Comparison of ENCODE assay signal across 1 cellular context in genomic region chr20:58650776-58651547, GRCh38.
TF ChIP-seq lines count a peak whose summit lies in the region.

Gene STX16 (plus strand): TSS chr20:58651283. CDS start chr20:58652007, 724 bp downstream.

TF ChIP-seq in GM12878, 131 proteins besides CTCF, POLR2A, EP300 and RAD21 (continued from another document and continues in another):
- TF ChIP-seq KLF5 (IDR thresholded peaks at IDR 0.05; ENCODE audit: partially characterized antibody) (no peak), SMAD1 (IDR thresholded peaks at IDR 0.05; ENCODE audit: low read depth, partially characterized antibody) (no peak), ZNF217 (IDR thresholded peaks at IDR 0.05) (peak; percentile 87), MEF2A (IDR thresholded peaks at IDR 0.05; ENCODE audit: insufficient read depth, low read depth, low read length) (peak; percentile 81), NFXL1 (IDR thresholded peaks at IDR 0.05; ENCODE audit: borderline replicate concordance) (peak; percentile 100), ZNF687 (IDR thresholded peaks at IDR 0.05) (peak; percentile 75), ATF2 (IDR thresholded peaks at IDR 0.05; ENCODE audit: low read length) (no peak), SPI1 (IDR thresholded peaks at IDR 0.05; ENCODE audit: borderline replicate concordance, insufficient read depth, low read depth, low read length) (no peak; the same call in 1 of the 2 replicates), NR2C2 (IDR thresholded peaks at IDR 0.05; ENCODE audit: borderline replicate concordance, control insufficient read depth, insufficient read length, low read depth) (no peak), ZSCAN29 (IDR thresholded peaks at IDR 0.05) (peak; percentile 90), BCL11A (IDR thresholded peaks at IDR 0.05; ENCODE audit: low read depth, low read length) (0 out of 2 replicates have a peak, but pooled peaks have one; percentile 31), EGR1 (IDR thresholded peaks at IDR 0.05; ENCODE audit: borderline replicate concordance in 1 of 2, low read depth in 2 of 2, low read length in 2 of 2) (peak; percentile 24 to 97; a peak in 2 of 3 replicates), E2F4 (IDR thresholded peaks at IDR 0.05; ENCODE audit: low read depth, low read length) (peak; percentile 55; the same call in 1 of the 2 replicates), ATF7 (IDR thresholded peaks at IDR 0.05; ENCODE audit: low read depth) (no peak), HDGF (IDR thresholded peaks at IDR 0.05) (peak; percentile 94), FOS (IDR thresholded peaks at IDR 0.05; ENCODE audit: borderline replicate concordance, extremely low read depth, insufficient read length) (no peak), PKNOX1 (IDR thresholded peaks at IDR 0.05) (peak; percentile 86), NFYA (IDR thresholded peaks at IDR 0.05; ENCODE audit: borderline replicate concordance, low read depth, low read length) (no peak), YY1 (IDR thresholded peaks at IDR 0.05; ENCODE audit: low read depth, low read length) (peak; percentile 90), JUND (IDR thresholded peaks at IDR 0.05; ENCODE audit: low read depth, low read length) (no peak), CHD2 (IDR thresholded peaks at IDR 0.05; ENCODE audit: borderline replicate concordance, low read depth, low read length) (peak; percentile 86), IKZF2 (IDR thresholded peaks at IDR 0.05) (peak; percentile 91 to 93), MAX (IDR thresholded peaks at IDR 0.05; ENCODE audit: low read depth, low read length) (peak; percentile 89), FOXK2 (IDR thresholded peaks at IDR 0.05) (peak; percentile 79), KDM1A (IDR thresholded peaks at IDR 0.05; ENCODE audit: borderline replicate concordance) (no peak), TCF12 (IDR thresholded peaks at IDR 0.05; ENCODE audit: low read depth, low read length) (0 out of 2 replicates have a peak, but pooled peaks have one; percentile 64), CHD1 (IDR thresholded peaks at IDR 0.05; ENCODE audit: low read depth, low read length) (0 out of 2 replicates have a peak, but pooled peaks have one; percentile 72), E4F1 (IDR thresholded peaks at IDR 0.05; ENCODE audit: borderline replicate concordance, partially characterized antibody) (peak; percentile 77), TAF1 (IDR thresholded peaks at IDR 0.05; ENCODE audit: borderline replicate concordance, low read depth, low read length) (peak; percentile 97), ZNF622 (IDR thresholded peaks at IDR 0.05) (no peak), JUNB (IDR thresholded peaks at IDR 0.05) (no peak), ZBTB4 (CRISPR knock-in tag; IDR thresholded peaks at IDR 0.05) (no peak), ESRRA (IDR thresholded peaks at IDR 0.05; ENCODE audit: low read length) (peak; percentile 88), PAX8 (IDR thresholded peaks at IDR 0.05) (no peak), USF2 (IDR thresholded peaks at IDR 0.05; ENCODE audit: borderline replicate concordance, low read depth, low read length) (no peak), MYB (IDR thresholded peaks at IDR 0.05; ENCODE audit: borderline replicate concordance, low read depth, low read length) (peak; percentile 21; the same call in 1 of the 2 replicates), BACH1 (IDR thresholded peaks at IDR 0.05; ENCODE audit: borderline replicate concordance) (peak; percentile 80; the same call in 1 of the 2 replicates), MEF2B (IDR thresholded peaks at IDR 0.05; ENCODE audit: partially characterized antibody, poor library complexity, severe bottlenecking) (no peak), SMC3 (IDR thresholded peaks at IDR 0.05; ENCODE audit: borderline replicate concordance, low read length) (peak; percentile 22; the same call in 1 of the 2 replicates), IRF4 (IDR thresholded peaks at IDR 0.05; ENCODE audit: low read depth, low read length) (peak; percentile 89; the same call in 1 of the 2 replicates), PBX3 (IDR thresholded peaks at IDR 0.05; ENCODE audit: insufficient replicate concordance, low read depth, low read length) (peak; percentile 12), KAT2A (conservative IDR thresholded peaks at IDR 0.05; ENCODE audit: control insufficient read depth, low read depth, low read length) (no peak), CREM (IDR thresholded peaks at IDR 0.05; ENCODE audit: low read depth) (peak; percentile 86), NKRF (conservative IDR thresholded peaks at IDR 0.05) (peak; percentile 77), CHD4 (IDR thresholded peaks at IDR 0.05) (peak; percentile 97; the same call in 1 of the 2 replicates), EZH2 (IDR thresholded peaks at IDR 0.05; ENCODE audit: borderline replicate concordance, control insufficient read depth, low read depth, low read length) (no peak), ZBED1 (IDR thresholded peaks at IDR 0.05; ENCODE audit: borderline replicate concordance) (peak; percentile 75; the same call in 1 of the 2 replicates)
